18 cellular contexts compared by ENCODE assay signal in the genomic region with DNA sequence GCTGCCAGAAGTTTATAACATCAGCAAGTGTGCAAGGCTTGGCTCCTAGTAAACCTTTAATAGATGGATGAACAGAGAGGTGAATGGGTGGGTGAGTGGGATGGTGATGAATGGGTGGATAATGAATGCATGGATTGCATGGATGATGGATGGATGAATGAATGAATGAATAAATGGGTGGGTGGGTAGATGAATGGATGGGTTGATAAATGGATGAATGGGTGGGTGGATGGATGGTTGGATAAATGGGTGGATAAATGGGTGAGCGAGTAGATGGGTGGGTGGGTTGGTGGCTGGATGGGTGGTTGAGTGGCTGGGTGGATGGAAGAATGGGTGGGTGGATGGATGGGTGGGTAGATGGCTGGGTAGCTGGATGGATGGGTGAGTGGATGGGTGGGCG. TPM values are rescaled to one million over a fixed set of nuclear protein-coding genes. Genes with fewer than 3 reads are reported as not detected.
DNase-seq lines count a peak whose midpoint lies in the region; ATAC-seq and TF ChIP-seq lines count a peak whose summit lies in the region.
"Had no signal": no experiment of that assay in that cellular context is flagged by ENCODE, and none has a peak within 500 bp of the region (broad histone marks: within the 10 kb centered on the region; RNA-seq: fewer than 3 reads in every experiment).

No MANE protein-coding gene starts in this region.

- ATAC-seq in effector memory CD8-positive, alpha-beta T cell (replicated peaks) = no peak
- ATAC-seq: A549; CD8-positive, alpha-beta T cell had no signal

- H3K4me3 Mint-ChIP-seq in chondrocyte (ENCODE audit: unreplicated experiment) = no peak overlapping the region
- H3K4me3 Mint-ChIP-seq in effector memory CD8-positive, alpha-beta T cell = no peak overlapping the region
- H3K4me3 Mint-ChIP-seq: B cell; CD4-positive, alpha-beta T cell; CD8-positive, alpha-beta T cell had no signal

- H3K36me3 Mint-ChIP-seq in chondrocyte (ENCODE audit: low read depth) = peaks cover under 1% of the 10 kb centered on the region
- no peaks in the 10 kb centered on the region for H3K36me3 Mint-ChIP-seq in effector memory CD8-positive, alpha-beta T cell (ENCODE audit: insufficient read depth)
- H3K36me3 Mint-ChIP-seq: CD8-positive, alpha-beta T cell had no signal

- no peaks in the 10 kb centered on the region for H3K36me3 ChIP-seq in HEK293 (ENCODE audit: control insufficient read depth in 2 of 2, insufficient read depth in 1 of 2, low read length in 2 of 2)
- H3K36me3 ChIP-seq: BLaER1 treated with 17β-estradiol and CSF1 and Interleukin-3, amounts not matched to agents 10 nM and 100 nM had no signal

- peaks cover under 1% of the 10 kb centered on the region for H3K9me3 Mint-ChIP-seq in chondrocyte (ENCODE audit: low read depth)
- H3K9me3 Mint-ChIP-seq in effector memory CD8-positive, alpha-beta T cell = peaks cover 2 to 7% of the 10 kb centered on the region in 2 donors
- H3K9me3 Mint-ChIP-seq: CD4-positive, alpha-beta T cell; CD8-positive, alpha-beta T cell had no signal

- POLR2A ChIA-PET in HEK293 (lab: Yijun Ruan, JAX) = no interaction called here

- peaks cover 43% of the 10 kb centered on the region for H3K27me3 Mint-ChIP-seq in chondrocyte (ENCODE audit: low read depth)
- H3K27me3 Mint-ChIP-seq in effector memory CD8-positive, alpha-beta T cell = peaks cover 54 to 83% of the 10 kb centered on the region in 2 donors

- H3K27ac ChIP-seq in HEK293 (ENCODE audit: extremely low read depth, low read depth, low read length) = no peak overlapping the region
- H3K27ac ChIP-seq: 22Rv1; A549; BLaER1 treated with 17β-estradiol and CSF1 and Interleukin-3, amounts not matched to agents 10 nM and 100 nM; C4-2B had no signal

- CTCF ChIA-PET in HEK293 (lab: Yijun Ruan, JAX) = no interaction called here

- H3K4me1 Mint-ChIP-seq in chondrocyte (ENCODE audit: low read depth) = no peaks in the 10 kb centered on the region
- H3K4me1 Mint-ChIP-seq in effector memory CD8-positive, alpha-beta T cell (ENCODE audit: low read depth in 2 of 2) = peaks cover 0 to 3% of the 10 kb centered on the region in 2 donors
- H3K4me1 Mint-ChIP-seq: B cell had no signal

- TF ChIP-seq CTCF in HEK293 (tag by site-specific recombination; IDR thresholded peaks at IDR 0.05) (no peak), chondrocyte (IDR thresholded peaks at IDR 0.05) (no peak)

- no peaks in the 10 kb centered on the region for H3K4me1 ChIP-seq in HEK293 (ENCODE audit: control insufficient read depth, insufficient read depth, low read length)
- H3K4me1 ChIP-seq: A549, Caco-2 had no signal

- DNase-seq in chondrocyte (ENCODE audit: low spot score) (peak; percentile 14), islet precursor cell (peak; percentile 3), cerebellar cortex (ENCODE audit: low spot score) (no peak)
- DNase-seq in activated T-cell treated with anti-CD3 and anti-CD28 coated beads, Interleukin-2, amount 50 U/mL, for 1 hour = no peak
- no peak for DNase-seq in effector memory CD8-positive, alpha-beta T cell
- DNase-seq: AML-193; Caco-2; Calu3; CD4-positive, alpha-beta T cell; CD8-positive, alpha-beta T cell; DMS79 treated with DMSO at 0.1 percent for 48 hours; GF-D8 had no signal

- no peak overlapping the region for H3K4me3 ChIP-seq in HEK293 (ENCODE audit: low read depth, low read length)
- H3K4me3 ChIP-seq: A549; BLaER1 treated with 17β-estradiol and CSF1 and Interleukin-3, amounts not matched to agents 10 nM and 100 nM had no signal

- no peak overlapping the region for H3K27ac Mint-ChIP-seq in chondrocyte (ENCODE audit: unreplicated experiment)
- no peak overlapping the region for H3K27ac Mint-ChIP-seq in effector memory CD8-positive, alpha-beta T cell
- H3K27ac Mint-ChIP-seq: B cell; CD4-positive, alpha-beta T cell; CD8-positive, alpha-beta T cell had no signal

- peaks cover 2% of the 10 kb centered on the region for H3K9me3 ChIP-seq in HEK293 (ENCODE audit: control insufficient read depth, insufficient read depth, low read depth, low read length)
- H3K9me3 ChIP-seq: A549, Caco-2 had no signal

TF ChIP-seq in HEK293, 187 proteins besides CTCF, POLR2A, EP300 and RAD21:
- TF ChIP-seq ZFHX2 (tag by site-specific recombination; conservative IDR thresholded peaks at IDR 0.05) (peak; percentile 94), ZNF366 (tag by site-specific recombination; conservative IDR thresholded peaks at IDR 0.05) (peak; percentile 48), EGR2 (tag by site-specific recombination; IDR thresholded peaks at IDR 0.05; ENCODE audit: low read depth) (peak; percentile 92), ZNF654 (tag by site-specific recombination; IDR thresholded peaks at IDR 0.05; ENCODE audit: low read depth) (no peak)

RNA-seq across cellular contexts. Expression of gene CEP72, which starts 28.5 kb away (rescaled TPM):
- total RNA-seq in chondrocyte = 2.7 to 4.5 TPM (median 3.3 TPM) in 3 replicates

RNA-seq across cellular contexts. Expression of gene SLC9A3, which starts 59.4 kb away (rescaled TPM):
- 0.95 to 1.4 TPM (median 1.1 TPM) in 3 replicates for total RNA-seq in chondrocyte

Comparison
In these comparisons a context has a peak if more than half of its experiments do, and no peak if none do; other contexts are left out.
1. DNase-seq: peak in chondrocyte (single experiment) and islet precursor cell (single experiment); none in cerebellar cortex (single experiment), activated T-cell treated with anti-CD3 and anti-CD28 coated beads, Interleukin-2, amount 50 U/mL, for 1 hour (single experiment) and effector memory CD8-positive, alpha-beta T cell (0 of 3).